ENCODE assay signal across 9 cellular contexts in the genomic region with DNA sequence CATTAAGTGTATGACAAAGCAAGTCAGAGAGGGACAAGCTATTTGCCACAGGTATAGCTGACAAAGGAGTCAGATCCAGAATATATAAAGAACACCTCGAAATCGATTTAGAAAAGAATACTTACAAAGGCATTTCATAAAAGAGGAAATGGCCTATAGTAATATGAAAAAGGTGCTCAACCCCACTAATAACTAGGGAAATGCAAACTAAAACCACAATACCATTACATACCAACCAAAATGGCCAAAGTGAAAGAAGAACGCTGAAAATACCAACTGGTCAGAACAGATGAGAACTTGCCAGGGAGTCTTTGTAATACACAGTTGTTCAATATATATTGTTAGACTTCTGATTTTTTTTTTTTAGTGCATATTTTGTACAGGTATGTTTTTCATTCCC.
DNase-seq lines count a peak whose midpoint lies in the region; ATAC-seq and TF ChIP-seq lines count a peak whose summit lies in the region.
"Had no signal": no experiment of that assay in that cellular context is flagged by ENCODE, and none has a peak within 500 bp of the region (broad histone marks: within the 10 kb centered on the region; RNA-seq: fewer than 3 reads in every experiment).

No MANE protein-coding gene starts in this region.

- H3K27ac ChIP-seq in H9 (ENCODE audit: insufficient read length, low read depth, low read length) = no peak overlapping the region
- H3K27ac ChIP-seq in brain microvascular endothelial cell = no peak overlapping the region
- H3K27ac ChIP-seq: esophagus squamous epithelium had no signal

- H4K8ac ChIP-seq in H9 (replicated peaks; ENCODE audit: insufficient read length, low read depth, low read length) = no peak overlapping the region

- no peaks in the 10 kb centered on the region for H3K27me3 ChIP-seq in H9 (ENCODE audit: insufficient read depth, low read length)
- no peaks in the 10 kb centered on the region for H3K27me3 ChIP-seq in brain microvascular endothelial cell (replicated peaks)
- H3K27me3 ChIP-seq: esophagus squamous epithelium had no signal

- H2BK20ac ChIP-seq in H9 (ENCODE audit: low read depth, low read length, poor library complexity, severe bottlenecking) = no peak overlapping the region

- no peak overlapping the region for H2AK5ac ChIP-seq in H9 (ENCODE audit: insufficient read length, low read length)

- no peak overlapping the region for H2BK12ac ChIP-seq in H9 (ENCODE audit: insufficient read length, low read depth, low read length)

- H2BK15ac ChIP-seq in H9 (ENCODE audit: low read depth, low read length) = no peak overlapping the region

- no peak overlapping the region for H3K4ac ChIP-seq in H9 (ENCODE audit: low read depth, low read length)

- H3K4me3 Mint-ChIP-seq in activated naive CD4-positive, alpha-beta T cell treated with anti-CD3 and anti-CD28 coated beads, Interleukin-2, amount 50 U/mL, for 24 hours = peak overlapping the region; percentile 16
- H3K4me3 Mint-ChIP-seq in stimulated activated naive CD8-positive, alpha-beta T cell treated with anti-CD3 and anti-CD28 coated beads, Interleukin-15, amount 100 ng/mL, for 72 hours = peak overlapping the region; percentile 40 to 53
- no peak overlapping the region for H3K4me3 Mint-ChIP-seq in H9

- H4K91ac ChIP-seq in H9 (ENCODE audit: insufficient read length, low read depth, low read length) = no peak overlapping the region

- H2BK5ac ChIP-seq in H9 (ENCODE audit: insufficient read length, low read length) = no peak overlapping the region

- H2AFZ ChIP-seq in H9 (ENCODE audit: low read length) = no peak overlapping the region

- H3K4me1 ChIP-seq in H9 (ENCODE audit: insufficient read depth, low read length) = no peaks in the 10 kb centered on the region

- no CpG with 5 or more reads among the region's 3 CpGs for WGBS in H9 (ENCODE audit: extremely low coverage, insufficient read length, low lambda C conversion rate)

- no peaks in the 10 kb centered on the region for H3K36me3 ChIP-seq in brain microvascular endothelial cell (replicated peaks)

- peak overlapping the region; percentile 89 for H3K27ac Mint-ChIP-seq in activated naive CD4-positive, alpha-beta T cell treated with anti-CD3 and anti-CD28 coated beads, Interleukin-2, amount 50 U/mL, for 24 hours
- H3K27ac Mint-ChIP-seq in stimulated activated naive CD8-positive, alpha-beta T cell treated with anti-CD3 and anti-CD28 coated beads, Interleukin-15, amount 100 ng/mL, for 72 hours = peak overlapping the region in 1 of 2 donors; percentile 65
- no peak overlapping the region for H3K27ac Mint-ChIP-seq in H9

- no peaks in the 10 kb centered on the region for H4K20me1 ChIP-seq in H9 (ENCODE audit: control insufficient read depth, insufficient read depth, insufficient read length)

- no peaks in the 10 kb centered on the region for H3K79me2 ChIP-seq in H9 (ENCODE audit: insufficient read depth, low read length)

- H3K27me3 Mint-ChIP-seq in activated naive CD4-positive, alpha-beta T cell treated with anti-CD3 and anti-CD28 coated beads, Interleukin-2, amount 50 U/mL, for 24 hours = no peaks in the 10 kb centered on the region
- H3K27me3 Mint-ChIP-seq in stimulated activated naive CD8-positive, alpha-beta T cell treated with anti-CD3 and anti-CD28 coated beads, Interleukin-15, amount 100 ng/mL, for 72 hours = no peaks in the 10 kb centered on the region
- H3K27me3 Mint-ChIP-seq in H9 (ENCODE audit: low read depth) = no peaks in the 10 kb centered on the region

- no peaks in the 10 kb centered on the region for H3K79me1 ChIP-seq in H9 (ENCODE audit: insufficient read depth, low read depth, low read length, poor library complexity, severe bottlenecking)

- DNase-seq in activated naive CD4-positive, alpha-beta T cell treated with Interleukin-2 at 50 U/mL for 16 hours = no peak
- DNase-seq in stimulated activated naive CD8-positive, alpha-beta T cell treated with anti-CD3 and anti-CD28 coated beads, Interleukin-15, amount 100 ng/mL, for 72 hours = no peak
- DNase-seq in LoVo (ENCODE audit: low spot score) = no peak
- no peak for DNase-seq in H9
- DNase-seq in brain microvascular endothelial cell = no peak
- DNase-seq: esophagus squamous epithelium had no signal

- no peak for TF ChIP-seq CTCF in H9 (conservative IDR thresholded peaks at IDR 0.05)
- TF ChIP-seq CTCF in brain microvascular endothelial cell (IDR thresholded peaks at IDR 0.05; ENCODE audit: low read depth, low read length, missing control alignments) = no peak

- peak; percentile 79 for ATAC-seq in HG02610 (IDR thresholded peaks at IDR 0.05; ENCODE audit: unreplicated experiment)
- ATAC-seq in HG03558 (IDR thresholded peaks at IDR 0.05; ENCODE audit: extremely low read depth, unreplicated experiment) = peak; percentile 49
- ATAC-seq in stimulated activated naive CD8-positive, alpha-beta T cell treated with anti-CD3 and anti-CD28 coated beads, Interleukin-15, amount 100 ng/mL, for 72 hours = peak; percentile 10

- H3K14ac ChIP-seq in H9 (ENCODE audit: insufficient read depth, low read length) = no peak overlapping the region

- H3K23me2 ChIP-seq in H9 (ENCODE audit: insufficient read length, low read depth, low read length, poor library complexity, severe bottlenecking) = no peaks in the 10 kb centered on the region

- H3K18ac ChIP-seq in H9 (ENCODE audit: insufficient read length, low read depth, low read length) = no peak overlapping the region

- no peaks in the 10 kb centered on the region for H3K9me3 Mint-ChIP-seq in activated naive CD4-positive, alpha-beta T cell treated with anti-CD3 and anti-CD28 coated beads, Interleukin-2, amount 50 U/mL, for 24 hours
- H3K9me3 Mint-ChIP-seq in stimulated activated naive CD8-positive, alpha-beta T cell treated with anti-CD3 and anti-CD28 coated beads, Interleukin-15, amount 100 ng/mL, for 72 hours = no peaks in the 10 kb centered on the region
- no peaks in the 10 kb centered on the region for H3K9me3 Mint-ChIP-seq in H9

- no peak overlapping the region for H2BK120ac ChIP-seq in H9 (ENCODE audit: low read depth, low read length, poor library complexity, severe bottlenecking)

- no peak overlapping the region for H3K23ac ChIP-seq in H9 (ENCODE audit: insufficient read length, low read depth, low read length)

- H3K9ac ChIP-seq in H9 (ENCODE audit: extremely low read depth, insufficient read length, low read length) = no peak overlapping the region

- H3K4me1 Mint-ChIP-seq in activated naive CD4-positive, alpha-beta T cell treated with anti-CD3 and anti-CD28 coated beads, Interleukin-2, amount 50 U/mL, for 24 hours = peaks cover 53% of the 10 kb centered on the region
- peaks cover 49% of the 10 kb centered on the region for H3K4me1 Mint-ChIP-seq in stimulated activated naive CD8-positive, alpha-beta T cell treated with anti-CD3 and anti-CD28 coated beads, Interleukin-15, amount 100 ng/mL, for 72 hours
- peaks cover 2% of the 10 kb centered on the region in 2 experiments; a peak in 2 of 4 replicates for H3K4me1 Mint-ChIP-seq in H9

- no peak overlapping the region for H4K5ac ChIP-seq in H9 (ENCODE audit: insufficient read length, low read depth, low read length)

- no peak overlapping the region for H3K56ac ChIP-seq in H9 (ENCODE audit: insufficient read length, low read depth, low read length)

- in situ Hi-C loops in brain microvascular endothelial cell (cut with HindIII; ENCODE audit: low pct_ligation_motif_present, low sequenced_read_pairs) = no loop called here

- H3K9me3 ChIP-seq in H9 (ENCODE audit: control insufficient read depth, low read depth, low read length) = no peaks in the 10 kb centered on the region
- H3K9me3 ChIP-seq: esophagus squamous epithelium had no signal

- H3K4me3 ChIP-seq in brain microvascular endothelial cell (ENCODE audit: low read depth, low read length) = no peak overlapping the region

- H3K36me3 Mint-ChIP-seq in activated naive CD4-positive, alpha-beta T cell treated with anti-CD3 and anti-CD28 coated beads, Interleukin-2, amount 50 U/mL, for 24 hours = peaks cover 4% of the 10 kb centered on the region
- peaks cover 0 to 20% (median 0%) of the 10 kb centered on the region in 3 experiments; a peak in 3 of 7 replicates for H3K36me3 Mint-ChIP-seq in H9 (ENCODE audit: insufficient read depth in 1 of 3, low read depth in 3 of 3)

- H3T11ph ChIP-seq in H9 (ENCODE audit: low read length) = no peak overlapping the region

- no peak overlapping the region for H3K4me2 ChIP-seq in H9 (ENCODE audit: insufficient read depth, insufficient read length, low read length)

Comparison
In these comparisons a context has a peak if more than half of its experiments do, and no peak if none do; other contexts are left out.
1. H3K4me3 Mint-ChIP-seq: peak in activated naive CD4-positive, alpha-beta T cell treated with anti-CD3 and anti-CD28 coated beads, Interleukin-2, amount 50 U/mL, for 24 hours (single experiment) and stimulated activated naive CD8-positive, alpha-beta T cell treated with anti-CD3 and anti-CD28 coated beads, Interleukin-15, amount 100 ng/mL, for 72 hours (2 of 2); none in H9 (0 of 2).
2. ATAC-seq: peak in every context shown above with its lines; median percentile 79 in HG02610; 49 in HG03558; 10 in stimulated activated naive CD8-positive, alpha-beta T cell treated with anti-CD3 and anti-CD28 coated beads, Interleukin-15, amount 100 ng/mL, for 72 hours.